ENCODE assay signal across 8 cellular contexts in the genomic region with DNA sequence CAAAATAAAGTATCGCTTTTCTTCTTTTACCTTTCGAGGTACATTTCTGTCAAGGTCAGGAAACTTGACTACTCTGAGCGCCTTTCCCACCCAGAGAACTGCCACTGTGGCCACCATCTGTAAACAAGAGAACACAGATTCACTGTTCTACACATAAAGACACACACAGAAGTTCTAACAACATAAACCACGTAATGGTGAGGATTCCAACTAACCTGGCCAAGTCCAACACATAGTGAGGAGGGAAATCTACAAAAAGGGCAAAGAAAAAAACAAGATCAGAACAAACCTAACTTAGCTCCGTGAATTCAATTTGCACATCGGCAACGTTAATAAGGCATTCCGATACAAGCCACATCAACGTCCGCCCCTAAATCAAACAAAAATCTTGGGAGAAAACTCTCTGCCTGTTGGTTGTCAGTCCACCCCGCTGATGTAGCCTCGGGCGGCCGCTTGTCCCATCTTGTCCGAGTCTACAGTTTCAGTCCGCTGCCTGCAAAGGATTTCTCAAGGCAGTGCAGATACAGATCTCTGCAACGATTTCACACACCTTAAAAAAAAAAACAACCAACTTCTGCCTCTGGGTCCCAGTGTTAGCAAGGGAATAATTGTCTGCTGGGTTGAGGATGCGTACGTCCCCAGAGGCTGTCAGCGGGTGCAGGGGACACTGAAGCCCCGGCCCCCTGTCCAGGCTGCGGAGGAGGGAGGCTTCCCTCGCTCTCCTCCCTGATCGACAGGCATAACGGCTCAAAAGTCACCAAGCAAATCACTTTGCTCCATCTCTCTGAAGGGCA. TPM values are rescaled to one million over a fixed set of nuclear protein-coding genes. Genes with fewer than 3 reads are reported as not detected.
DNase-seq lines count a peak whose midpoint lies in the region; ATAC-seq and TF ChIP-seq lines count a peak whose summit lies in the region.

No MANE protein-coding gene starts in this region.

- WGBS in hepatocyte (ENCODE audit: low lambda C conversion rate, missing lambda C conversion rate), result 3% methylated on average over 25 of the region's 25 CpGs

- H3K27me3 ChIP-seq in hepatocyte, result no peaks in the 10 kb centered on the region

- H3K36me3 ChIP-seq in OCI-LY7 (ENCODE audit: insufficient read depth, low read length) (peaks cover 38% of the 10 kb centered on the region), hepatocyte (replicated peaks; ENCODE audit: insufficient read depth, low read depth) (no peaks in the 10 kb centered on the region)

- peak; percentile 57 for DNase-seq in AG20443 (ENCODE audit: low spot score)
- peak; percentile 44 for DNase-seq in OCI-LY7 (ENCODE audit: low spot score)
- no peak for DNase-seq in astrocyte of the cerebellum (ENCODE audit: low read depth)
- peak; percentile 50 for DNase-seq in hepatocyte (ENCODE audit: low spot score)
- DNase-seq in putamen (ENCODE audit: low spot score), result peak; percentile 31
- DNase-seq in NCI-H2196 treated with DMSO at 0.1 percent for 48 hours (lab: John Stamatoyannopoulos, UW; ENCODE audit: unreplicated experiment), result no peak

- no peaks in the 10 kb centered on the region for H3K9me2 ChIP-seq in OCI-LY7 (ENCODE audit: insufficient read depth, low read length)
- H3K9me2 ChIP-seq in hepatocyte (replicated peaks; ENCODE audit: insufficient read depth), result no peaks in the 10 kb centered on the region

- POLR2A ChIA-PET in OCI-LY7 (lab: Charles Lee), result interaction anchor here (0.6 to 2.1 kb wide), 9 partner anchors 7 to 771 kb away, joined by 3 to 8 read pairs (median 3); a partner anchor contains a TSS

- TF ChIP-seq CTCF in OCI-LY7 (conservative IDR thresholded peaks at IDR 0.05; ENCODE audit: low read length) (no peak), astrocyte of the cerebellum (IDR thresholded peaks at IDR 0.05; ENCODE audit: low read depth, low read length, missing control alignments) (no peak), hepatocyte (IDR thresholded peaks at IDR 0.05; ENCODE audit: poor library complexity) (no peak)

- intact Hi-C loops in OCI-LY7 (cut with micrococcal nuclease; ENCODE audit: unreplicated experiment), result loop anchor here (1.0 to 5.0 kb wide), 4 partner anchors 41 to 684 kb away; a partner anchor contains a TSS

- CTCF ChIA-PET in OCI-LY7 (lab: Charles Lee; ENCODE audit: unreplicated experiment), result interaction anchor here (0.6 to 0.9 kb wide), 2 partner anchors 71 to 96 kb away, joined by 3 read pairs; no protein-coding TSS in a partner anchor

- ATAC-seq in GM18511 (IDR thresholded peaks at IDR 0.05; ENCODE audit: unreplicated experiment) (peak; percentile 33), HG03045 (IDR thresholded peaks at IDR 0.05; ENCODE audit: unreplicated experiment) (peak; percentile 7)

- H3K4me2 ChIP-seq in OCI-LY7 (ENCODE audit: low read length), result peak overlapping the region; percentile 76
- peak overlapping the region; percentile 89 for H3K4me2 ChIP-seq in hepatocyte

- peaks cover 20% of the 10 kb centered on the region for H3K4me1 ChIP-seq in OCI-LY7 (ENCODE audit: insufficient read depth, low read length, poor library complexity, severe bottlenecking)
- peaks cover 15% of the 10 kb centered on the region for H3K4me1 ChIP-seq in hepatocyte (ENCODE audit: insufficient read depth)

- H3K79me2 ChIP-seq in OCI-LY7 (ENCODE audit: insufficient read depth, low read depth, low read length) (peaks cover 26% of the 10 kb centered on the region), hepatocyte (peaks cover 49% of the 10 kb centered on the region)

- H4K20me1 ChIP-seq in OCI-LY7 (ENCODE audit: insufficient read depth, low read length), result no peaks in the 10 kb centered on the region
- peaks cover 8% of the 10 kb centered on the region for H4K20me1 ChIP-seq in hepatocyte (ENCODE audit: insufficient read depth, poor library complexity, severe bottlenecking)

- in situ Hi-C loops in astrocyte of the cerebellum (cut with HindIII; ENCODE audit: low sequenced_read_pairs), result no loop called here

- peak overlapping the region; percentile 82 for H2AFZ ChIP-seq in OCI-LY7 (ENCODE audit: low read length)
- peak overlapping the region; percentile 90 for H2AFZ ChIP-seq in hepatocyte

- H3K4me3 ChIP-seq in OCI-LY7 (ENCODE audit: low read depth, low read length, poor library complexity, severe bottlenecking) (peak overlapping the region; percentile 89), astrocyte of the cerebellum (ENCODE audit: low read depth, low read length) (peak overlapping the region; percentile 83), hepatocyte (peak overlapping the region; percentile 87)

- no peaks in the 10 kb centered on the region for H3K9me3 ChIP-seq in OCI-LY7 (ENCODE audit: low read length)
- no peaks in the 10 kb centered on the region for H3K9me3 ChIP-seq in hepatocyte (ENCODE audit: low read depth)

- no TSS peak for BruUV-seq in OCI-LY7 (replicated peaks; lab: Mats Ljungman, UMichigan)

- H3K27ac ChIP-seq in OCI-LY7 (ENCODE audit: low read depth, low read length, poor library complexity, severe bottlenecking) (peak overlapping the region; percentile 76), hepatocyte (peak overlapping the region; percentile 100)

RNA-seq across cellular contexts. Expression of a gene that starts 1.0 kb away (rescaled TPM):
- 10.8 and 11.2 TPM in 2 replicates for total RNA-seq in OCI-LY7 (2014; rRNA removed; shearing (Covaris generic))
- 13.1 and 13.3 TPM in 2 replicates for total RNA-seq in OCI-LY7 (2022)
- 40.2 and 42.3 TPM in 2 replicates for total RNA-seq in hepatocyte
- polyA plus RNA-seq in hepatocyte, result 8.3 and 14.3 TPM in 2 replicates

Comparison
In these comparisons a context has a peak if more than half of its experiments do, and no peak if none do; other contexts are left out.
1. DNase-seq: peak in AG20443 (single experiment), OCI-LY7 (single experiment), hepatocyte (single experiment) and putamen (single experiment); none in astrocyte of the cerebellum (single experiment) and NCI-H2196 treated with DMSO at 0.1 percent for 48 hours (single experiment).
2. Peak in every context shown above with its lines, with median percentiles within 50 percentile points of each other: H3K4me3 ChIP-seq.